Comparison of ENCODE assay signal across 1 cellular context in genomic region chr4:110076828-110077227, GRCh38.
TF ChIP-seq lines count a peak whose summit lies in the region.

No MANE protein-coding gene starts in this region.

TF ChIP-seq in K562, 482 proteins besides CTCF, POLR2A, EP300 and RAD21 (continued from another document):
- peak; percentile 68 to 87 for TF ChIP-seq FOXK2 (conservative IDR thresholded peaks at IDR 0.05 in 1 of 2, IDR thresholded peaks at IDR 0.05 in 1 of 2; ENCODE audit: low read depth in 2 of 2)
- TF ChIP-seq ZFX (CRISPR knock-in tag; IDR thresholded peaks at IDR 0.05), result peak; percentile 55; the same call in 1 of the 2 replicates
